In genomic region chr2:26642437-26642836, GRCh38 we compare ENCODE assay signal across 34 cellular contexts. TPM values are rescaled to one million over a fixed set of nuclear protein-coding genes. Genes with fewer than 3 reads are reported as not detected.
"Had no signal": no experiment of that assay in that cellular context is flagged by ENCODE, and none has a peak within 500 bp of the region (broad histone marks: within the 10 kb centered on the region; RNA-seq: fewer than 3 reads in every experiment).

No MANE protein-coding gene starts in this region.

- H3K4me1 Mint-ChIP-seq: naive B cell; stimulated activated memory B cell treated with anti-CD40 and anti-IgM and Interleukin-4, amounts not matched to agents 10 μg/mL and 1 μg/mL and 100 μg/mL, for 72 hours had no signal

- H3K9me3 ChIP-seq: colonic mucosa, esophagus squamous epithelium, heart right ventricle, lower lobe of right lung, mucosa of descending colon, psoas muscle, sigmoid colon, testis, tibial nerve, upper lobe of right lung, uterus had no signal

- H3K4me3 Mint-ChIP-seq: dendritic cell treated with granulocyte-macrophage colony-stimulating factor and Interleukin-4, amounts not matched to agents 40 ng/mL and 50 ng/mL, for 4 days; mesothelial cell of epicardium; naive B cell; natural killer cell treated with Interleukin-12 subunit alpha and Interleukin-12 subunit beta and Interleukin-15 and Interleukin-18, amount 100 ng/mL, for 72 hours; neural crest cell; stimulated activated memory B cell treated with anti-CD40 and anti-IgM and Interleukin-4, amounts not matched to agents 10 μg/mL and 1 μg/mL and 100 μg/mL, for 72 hours had no signal

- H3K27ac Mint-ChIP-seq: dendritic cell treated with granulocyte-macrophage colony-stimulating factor and Interleukin-4, amounts not matched to agents 40 ng/mL and 50 ng/mL, for 4 days; mesothelial cell of epicardium; naive B cell; natural killer cell treated with Interleukin-12 subunit alpha and Interleukin-12 subunit beta and Interleukin-15 and Interleukin-18, amount 100 ng/mL, for 72 hours; stimulated activated memory B cell treated with anti-CD40 and anti-IgM and Interleukin-4, amounts not matched to agents 10 μg/mL and 1 μg/mL and 100 μg/mL, for 72 hours had no signal

- H3K27me3 ChIP-seq: colonic mucosa, testis, upper lobe of right lung, uterus had no signal

- H3K27ac ChIP-seq: colonic mucosa, esophagus squamous epithelium, heart right ventricle, lower lobe of right lung, psoas muscle, sigmoid colon, testis, tibial nerve, upper lobe of right lung, uterus had no signal

- DNase-seq: colonic mucosa; effector CD8-positive, alpha-beta T cell; erythroblast; esophagus squamous epithelium; foreskin melanocyte; glutamatergic neuron; heart right ventricle; hippocampal formation; left ventricle myocardium superior; lower lobe of right lung; mucosa of descending colon; naive B cell; psoas muscle; right cardiac atrium; sigmoid colon; stimulated activated CD4-positive, alpha-beta T cell treated with anti-CD3 and anti-CD28 coated beads, Interleukin-2, amount 100 ng/mL, for 24 hours; stimulated activated CD4-positive, alpha-beta T cell treated with anti-CD3 and anti-CD28 coated beads, Interleukin-4, amount 100 ng/mL, for 4 hours; stimulated activated naive CD8-positive, alpha-beta T cell treated with anti-CD3 and anti-CD28 coated beads, Interleukin-15, Interleukin-2, amounts not matched to agents 100 U/mL and 50 U/mL, for 24 hours; substantia nigra; testis; upper lobe of right lung; uterus had no signal

- H3K4me1 ChIP-seq: colonic mucosa, psoas muscle, sigmoid colon, testis, uterus had no signal

- H3K4me3 ChIP-seq: colonic mucosa, esophagus squamous epithelium, heart right ventricle, lower lobe of right lung, mucosa of descending colon, psoas muscle, sigmoid colon, testis, tibial nerve, upper lobe of right lung, uterus had no signal

- FAIRE-seq: endometrium, keratinocyte had no signal

- H3K36me3 Mint-ChIP-seq: mesothelial cell of epicardium; naive B cell; natural killer cell treated with Interleukin-12 subunit alpha and Interleukin-12 subunit beta and Interleukin-15 and Interleukin-18, amount 100 ng/mL, for 72 hours; stimulated activated memory B cell treated with anti-CD40 and anti-IgM and Interleukin-4, amounts not matched to agents 10 μg/mL and 1 μg/mL and 100 μg/mL, for 72 hours had no signal

- H3K9me3 Mint-ChIP-seq: dendritic cell treated with granulocyte-macrophage colony-stimulating factor and Interleukin-4, amounts not matched to agents 40 ng/mL and 50 ng/mL, for 4 days; mesothelial cell of epicardium; naive B cell; natural killer cell treated with Interleukin-12 subunit alpha and Interleukin-12 subunit beta and Interleukin-15 and Interleukin-18, amount 100 ng/mL, for 72 hours; neural crest cell; stimulated activated memory B cell treated with anti-CD40 and anti-IgM and Interleukin-4, amounts not matched to agents 10 μg/mL and 1 μg/mL and 100 μg/mL, for 72 hours had no signal

- H3K36me3 ChIP-seq: colonic mucosa, esophagus squamous epithelium, heart right ventricle, lower lobe of right lung, sigmoid colon, tibial nerve, upper lobe of right lung, uterus had no signal

- ATAC-seq: heart right ventricle; left ventricle myocardium superior; lower lobe of right lung; mucosa of descending colon; natural killer cell treated with Interleukin-12 subunit alpha and Interleukin-12 subunit beta and Interleukin-15 and Interleukin-18, amount 100 ng/mL, for 72 hours; psoas muscle; right cardiac atrium; stimulated activated memory B cell treated with anti-CD40 and anti-IgM and Interleukin-4, amounts not matched to agents 10 μg/mL and 1 μg/mL and 100 μg/mL, for 72 hours; stimulated activated naive CD8-positive, alpha-beta T cell treated with anti-CD3 and anti-CD28 coated beads, Interleukin-15, Interleukin-2, amounts not matched to agents 100 U/mL and 50 U/mL, for 24 hours; upper lobe of right lung had no signal

RNA-seq across cellular contexts. Expression of gene CIB4, which starts 1.3 kb away (rescaled TPM):
- total RNA-seq: cerebellum; colonic mucosa; heart right ventricle; left ventricle myocardium superior; lower lobe of right lung; mesothelial cell of epicardium; natural killer cell treated with Interleukin-12 subunit alpha and Interleukin-12 subunit beta and Interleukin-15 and Interleukin-18, amount 100 ng/mL, for 72 hours; neural crest cell; osteoblast; psoas muscle; renal cortical epithelial cell; right cardiac atrium; sigmoid colon; skeletal muscle tissue; tibial nerve; upper lobe of right lung had no signal
- polyA plus RNA-seq: heart right ventricle, keratinocyte, psoas muscle, right cardiac atrium, sigmoid colon had no signal

RNA-seq across cellular contexts. Expression of gene KCNK3, which starts 50.1 kb away (rescaled TPM):
- total RNA-seq: natural killer cell treated with Interleukin-12 subunit alpha and Interleukin-12 subunit beta and Interleukin-15 and Interleukin-18, amount 100 ng/mL, for 72 hours; osteoblast had no signal
- polyA plus RNA-seq: keratinocyte had no signal
